In the genomic region with DNA sequence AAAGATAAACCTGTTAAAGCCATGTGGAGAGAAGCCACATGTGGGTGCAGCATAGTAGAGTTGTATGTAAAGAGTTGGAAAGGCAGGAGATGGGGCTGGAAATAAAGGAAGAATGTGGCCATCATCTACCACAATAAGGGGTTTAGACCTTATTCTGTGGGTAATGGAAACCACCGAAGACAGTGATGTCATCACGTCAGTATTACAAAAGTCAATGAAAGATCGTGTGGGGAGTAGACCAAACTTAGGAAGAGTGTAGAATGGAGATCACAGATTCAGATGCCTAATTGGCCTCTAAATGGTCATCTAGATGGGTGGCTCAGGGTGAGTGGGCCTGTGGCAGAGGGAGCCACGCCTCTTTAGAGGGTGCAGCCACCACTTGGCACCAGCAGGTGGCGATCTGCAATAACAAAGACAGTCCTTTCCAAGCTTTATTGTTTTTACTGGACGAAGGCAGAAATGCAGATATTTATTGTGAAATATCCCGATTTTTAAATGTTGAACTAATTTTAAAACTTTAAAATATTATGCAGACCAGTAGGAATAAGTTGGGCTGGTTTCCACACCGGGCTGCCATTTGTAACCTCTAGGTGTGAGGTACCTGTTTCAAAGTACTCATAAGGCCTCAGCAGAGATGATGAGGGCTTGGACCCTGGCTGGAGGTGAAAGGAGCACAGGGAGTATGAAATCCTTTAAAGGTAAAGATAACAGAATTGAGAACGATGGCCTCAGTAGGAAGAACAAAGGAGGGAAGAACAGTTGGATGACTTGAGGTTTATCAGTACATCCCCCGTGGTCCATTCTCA, we compare ENCODE assay signal across 10 cellular contexts.
DNase-seq lines count a peak whose midpoint lies in the region; ATAC-seq and TF ChIP-seq lines count a peak whose summit lies in the region.
"Had no signal": no experiment of that assay in that cellular context is flagged by ENCODE, and none has a peak within 500 bp of the region (broad histone marks: within the 10 kb centered on the region; RNA-seq: fewer than 3 reads in every experiment).

No MANE protein-coding gene starts in this region.

- peaks cover 10% of the 10 kb centered on the region for H3K36me3 ChIP-seq in brain microvascular endothelial cell (replicated peaks)

- DNase-seq in CD14-positive monocyte (ENCODE audit: low spot score) (no peak), OCI-M1 (lab: John Stamatoyannopoulos, UW) (peak; percentile 79), brain microvascular endothelial cell (peak; percentile 75), left kidney (ENCODE audit: low read depth, low spot score) (peak; percentile 77), superior temporal gyrus (ENCODE audit: extremely low spot score) (peak; percentile 63), T-helper 9 cell (no peak)

- H3K4me3 Mint-ChIP-seq in CD14-positive monocyte, result no peak overlapping the region
- H3K4me3 Mint-ChIP-seq: naive thymus-derived CD8-positive, alpha-beta T cell had no signal

- TF ChIP-seq CTCF in CD14-positive monocyte (IDR thresholded peaks at IDR 0.05), result peak; percentile 89
- TF ChIP-seq CTCF in brain microvascular endothelial cell (IDR thresholded peaks at IDR 0.05; ENCODE audit: low read depth, low read length, missing control alignments), result peak; percentile 95

- no peaks in the 10 kb centered on the region for H3K9me3 Mint-ChIP-seq in CD14-positive monocyte
- H3K9me3 Mint-ChIP-seq: naive thymus-derived CD8-positive, alpha-beta T cell had no signal

- H3K4me1 Mint-ChIP-seq in CD14-positive monocyte, result no peaks in the 10 kb centered on the region

- H3K27me3 Mint-ChIP-seq in CD14-positive monocyte (ENCODE audit: low read depth in 3 of 3), result peaks cover 2 to 7% (median 4%) of the 10 kb centered on the region in 3 donors

- intact Hi-C loops in CD14-positive monocyte (cut with micrococcal nuclease), result no loop called here

- H3K27ac Mint-ChIP-seq in CD14-positive monocyte, result no peak overlapping the region
- H3K27ac Mint-ChIP-seq: naive thymus-derived CD8-positive, alpha-beta T cell had no signal

- H3K36me3 Mint-ChIP-seq in CD14-positive monocyte, result no peaks in the 10 kb centered on the region

- no peak overlapping the region for H3K4me3 ChIP-seq in brain microvascular endothelial cell (ENCODE audit: low read depth, low read length)
- H3K4me3 ChIP-seq: SK-N-MC had no signal

- no peak overlapping the region for H3K27ac ChIP-seq in brain microvascular endothelial cell
- H3K27ac ChIP-seq: SK-N-MC had no signal

- ATAC-seq in GM18861 (IDR thresholded peaks at IDR 0.05; ENCODE audit: unreplicated experiment) (peak; percentile 43), HG03103 (IDR thresholded peaks at IDR 0.05; ENCODE audit: low read depth, unreplicated experiment) (peak; percentile 62)
- ATAC-seq: naive thymus-derived CD8-positive, alpha-beta T cell had no signal

- no peaks in the 10 kb centered on the region for H3K27me3 ChIP-seq in brain microvascular endothelial cell (replicated peaks)

- in situ Hi-C loops in brain microvascular endothelial cell (cut with HindIII; ENCODE audit: low pct_ligation_motif_present, low sequenced_read_pairs), result loop anchor here (25.0 kb wide), 1 partner anchor 424 kb away; a partner anchor contains a TSS

Comparison
In these comparisons a context has a peak if more than half of its experiments do, and no peak if none do; other contexts are left out.
1. DNase-seq: peak in OCI-M1 (single experiment), brain microvascular endothelial cell (single experiment), left kidney (single experiment) and superior temporal gyrus (single experiment); none in CD14-positive monocyte (single experiment) and T-helper 9 cell (single experiment).